1 cellular context compared by ENCODE assay signal in genomic region chr6:63452117-63452516, GRCh38.
TF ChIP-seq lines count a peak whose summit lies in the region.

No MANE protein-coding gene starts in this region.

TF ChIP-seq in HEK293, 187 proteins besides CTCF, POLR2A, EP300 and RAD21 (continued from another document):
- TF ChIP-seq PRDM10 (tag by site-specific recombination; IDR thresholded peaks at IDR 0.05) (no peak), ZNF707 (tag by site-specific recombination; IDR thresholded peaks at IDR 0.05) (no peak), ZNF146 (tag by site-specific recombination; IDR thresholded peaks at IDR 0.05) (no peak), ZNF624 (tag by site-specific recombination; IDR thresholded peaks at IDR 0.05) (no peak)
